ENCODE assay signal across 26 cellular contexts in the genomic region with DNA sequence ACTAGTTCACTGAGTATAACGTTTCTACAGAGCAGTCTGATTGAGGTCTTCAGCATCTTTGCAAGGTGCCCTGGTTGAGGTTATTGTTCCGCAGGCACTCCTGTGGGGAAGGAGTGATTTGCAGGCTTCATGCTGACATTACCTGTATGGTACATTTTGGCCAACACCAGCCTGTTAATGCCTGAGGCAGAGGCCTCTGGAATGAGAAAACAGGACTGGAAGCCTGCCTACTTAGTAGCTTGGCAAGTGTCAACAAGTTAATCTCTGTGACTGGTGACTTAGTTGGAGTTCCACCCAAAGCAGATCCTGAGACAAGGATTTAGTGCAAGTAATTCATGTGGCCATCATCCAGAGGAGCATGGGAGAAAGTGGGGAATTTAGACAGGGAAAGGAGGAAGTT. TPM values are rescaled to one million over a fixed set of nuclear protein-coding genes. Genes with fewer than 3 reads are reported as not detected.
DNase-seq lines count a peak whose midpoint lies in the region; ATAC-seq and TF ChIP-seq lines count a peak whose summit lies in the region.
"Had no signal": no experiment of that assay in that cellular context is flagged by ENCODE, and none has a peak within 500 bp of the region (broad histone marks: within the 10 kb centered on the region; RNA-seq: fewer than 3 reads in every experiment).

No MANE protein-coding gene starts in this region.

- H3K4me3 Mint-ChIP-seq in naive thymus-derived CD4-positive, alpha-beta T cell = no peak overlapping the region
- H3K4me3 Mint-ChIP-seq: CD4-positive, CD25-positive, alpha-beta regulatory T cell had no signal

- peaks cover 5% of the 10 kb centered on the region for H3K9me3 ChIP-seq in left ventricle myocardium inferior (replicated peaks)
- H3K9me3 ChIP-seq in naive thymus-derived CD4-positive, alpha-beta T cell (ENCODE audit: control insufficient read depth in 2 of 3, low read length in 3 of 3) = no peaks in the 10 kb centered on the region
- H3K9me3 ChIP-seq: BLaER1, HAP-1 had no signal

- POLR2A ChIA-PET in naive thymus-derived CD4-positive, alpha-beta T cell (lab: Charles Lee) = no interaction called here

- H3K27ac ChIP-seq in left ventricle myocardium inferior (replicated peaks) = no peak overlapping the region
- H3K27ac ChIP-seq in naive thymus-derived CD4-positive, alpha-beta T cell (ENCODE audit: low read depth, low read length) = no peak overlapping the region
- H3K27ac ChIP-seq: BLaER1, HL-60 had no signal

- no peak for TF ChIP-seq POLR2A in lower leg skin (IDR thresholded peaks at IDR 0.05)

- H3K9me3 Mint-ChIP-seq in naive thymus-derived CD4-positive, alpha-beta T cell = peaks cover 0 to 3% (median 0%) of the 10 kb centered on the region in 11 donors

- WGBS in lower leg skin, 2 donors = 40 to 66% methylated on average over 2 of the region's 2 CpGs

- intact Hi-C loops in Right ventricle myocardium superior (cut with DNase I) = no loop called here
- intact Hi-C loops in left ventricle myocardium inferior (cut with micrococcal nuclease) = no loop called here
- intact Hi-C loops in lower leg skin (cut with DNase I; ENCODE audit: low total_unique reads) = no loop called here
- intact Hi-C loops in naive thymus-derived CD4-positive, alpha-beta T cell (cut with micrococcal nuclease) = no loop called here

- H3K36me3 Mint-ChIP-seq in naive thymus-derived CD4-positive, alpha-beta T cell = peaks cover 0 to 4% (median 0%) of the 10 kb centered on the region in 5 donors
- H3K36me3 Mint-ChIP-seq: CD4-positive, CD25-positive, alpha-beta regulatory T cell had no signal

- H3K4me1 ChIP-seq in left ventricle myocardium inferior = no peaks in the 10 kb centered on the region
- no peaks in the 10 kb centered on the region for H3K4me1 ChIP-seq in naive thymus-derived CD4-positive, alpha-beta T cell (ENCODE audit: control insufficient read depth in 2 of 2, insufficient read depth in 2 of 2, low read length in 2 of 2)
- H3K4me1 ChIP-seq: BLaER1, HAP-1 had no signal

- CTCF ChIA-PET in naive thymus-derived CD4-positive, alpha-beta T cell (lab: Charles Lee) = no interaction called here

- peaks cover 26% of the 10 kb centered on the region for H3K27me3 ChIP-seq in left ventricle myocardium inferior (ENCODE audit: low read depth)
- no peaks in the 10 kb centered on the region for H3K27me3 ChIP-seq in naive thymus-derived CD4-positive, alpha-beta T cell (ENCODE audit: control insufficient read depth in 2 of 2, insufficient read depth in 2 of 2, low read length in 2 of 2)
- H3K27me3 ChIP-seq: BLaER1 had no signal

- H3K4me1 Mint-ChIP-seq in naive thymus-derived CD4-positive, alpha-beta T cell = peaks cover 0 to 6% (median 0%) of the 10 kb centered on the region in 7 donors

- H3K4me3 ChIP-seq in left ventricle myocardium inferior = no peak overlapping the region
- no peak overlapping the region for H3K4me3 ChIP-seq in epithelial cell of esophagus (ENCODE audit: low read length)
- H3K4me3 ChIP-seq in lower leg skin (ENCODE audit: low read depth, poor library complexity, severe bottlenecking) = no peak overlapping the region
- no peak overlapping the region for H3K4me3 ChIP-seq in naive thymus-derived CD4-positive, alpha-beta T cell (ENCODE audit: low read length)
- H3K4me3 ChIP-seq: BLaER1, GM12878, HAP-1 had no signal

- ATAC-seq in Right ventricle myocardium superior (ENCODE audit: poor library complexity) (peak; percentile 52), GM19463 (IDR thresholded peaks at IDR 0.05; ENCODE audit: unreplicated experiment) (no peak)
- ATAC-seq in naive thymus-derived CD4-positive, alpha-beta T cell = no peak
- ATAC-seq: GM12878, HepG2, PC-3 had no signal

- TF ChIP-seq CTCF in left ventricle myocardium inferior (IDR thresholded peaks at IDR 0.05; ENCODE audit: borderline replicate concordance) (no peak), epithelial cell of esophagus (IDR thresholded peaks at IDR 0.05; ENCODE audit: insufficient read depth, low read depth, low read length, missing control alignments) (no peak), lower leg skin (IDR thresholded peaks at IDR 0.05) (no peak)

- DNase-seq in Right ventricle myocardium superior = no peak
- DNase-seq in left ventricle myocardium inferior = no peak
- DNase-seq in epithelial cell of esophagus (ENCODE audit: low read depth) = peak; percentile 95
- peak; percentile 41 to 50 for DNase-seq in lower leg skin (ENCODE audit: low spot score in 2 of 2)
- no peak for DNase-seq in HT-29 (ENCODE audit: low spot score)
- no peak for DNase-seq in naive thymus-derived CD4-positive, alpha-beta T cell
- DNase-seq: CD4-positive, CD25-positive, alpha-beta regulatory T cell; GDM1; GOT3; Karpas-422; NCI-H1105; NCI-H1436 treated with DMSO at 0.1 percent for 48 hours; NCI-H187 treated with DMSO at 0.1 percent for 48 hours; NCI-H446; NCI-H524 treated with DMSO at 0.1 percent for 48 hours; NCI-H774; PC-3; SHP77 treated with DMSO at 0.1 percent for 48 hours had no signal

- H3K36me3 ChIP-seq in left ventricle myocardium inferior = no peaks in the 10 kb centered on the region
- no peaks in the 10 kb centered on the region for H3K36me3 ChIP-seq in naive thymus-derived CD4-positive, alpha-beta T cell (ENCODE audit: control insufficient read depth in 2 of 3, insufficient read depth in 3 of 3, low read length in 3 of 3)
- H3K36me3 ChIP-seq: BLaER1, HAP-1 had no signal

- H3K27me3 Mint-ChIP-seq in naive thymus-derived CD4-positive, alpha-beta T cell = peaks cover 8 to 25% (median 21%) of the 10 kb centered on the region in 5 donors

- H3K27ac Mint-ChIP-seq in naive thymus-derived CD4-positive, alpha-beta T cell = no peak overlapping the region
- H3K27ac Mint-ChIP-seq: CD4-positive, CD25-positive, alpha-beta regulatory T cell had no signal

RNA-seq across cellular contexts. Expression of gene MAS1, which starts 24.6 kb away (rescaled TPM):
- total RNA-seq in Right ventricle myocardium superior (not detected), left ventricle myocardium inferior (not detected), lower leg skin (under 1 TPM in 1 of 4 donors, not detected in 3; 0.05 TPM)
- total RNA-seq in HT-29 (2014; rRNA removed; shearing (Covaris generic)) = not detected in 2 replicates
- not detected for total RNA-seq in naive thymus-derived CD4-positive, alpha-beta T cell
- not detected for polyA plus RNA-seq in naive thymus-derived CD4-positive, alpha-beta T cell
- total RNA-seq: CD4-positive, CD25-positive, alpha-beta regulatory T cell; HepG2; HT1080; PC-3 had no signal
- polyA plus RNA-seq: AG04450; CD4-positive, CD25-positive, alpha-beta regulatory T cell; HepG2 had no signal

RNA-seq across cellular contexts. Expression of gene IGF2R, which starts 53.5 kb away (rescaled TPM):
- total RNA-seq in Right ventricle myocardium superior (68.4 TPM), left ventricle myocardium inferior (66.8 TPM), lower leg skin (10 to 100 TPM; 60.0 to 93.4 (median 71.7) TPM)
- 37.7 and 51.2 TPM in 2 replicates for total RNA-seq in HT-29 (2014; rRNA removed; shearing (Covaris generic))
- total RNA-seq in naive thymus-derived CD4-positive, alpha-beta T cell = 10 to 100 TPM; 59.1 to 79.2 (median 74.2) TPM
- polyA plus RNA-seq in naive thymus-derived CD4-positive, alpha-beta T cell = 10 to 100 TPM in 1 of 2 donors, 1 to 10 TPM in 1; 8.7 to 18.9 TPM

Comparison
In these comparisons a context has a peak if more than half of its experiments do, and no peak if none do; other contexts are left out.
1. DNase-seq: peak in epithelial cell of esophagus (single experiment) and lower leg skin (2 of 2); none in Right ventricle myocardium superior (single experiment), left ventricle myocardium inferior (single experiment), HT-29 (single experiment) and naive thymus-derived CD4-positive, alpha-beta T cell (0 of 9).